Comparison of ENCODE assay signal across 10 cellular contexts in genomic region chr10:43075612-43076003, GRCh38. TPM values are rescaled to one million over a fixed set of nuclear protein-coding genes. Genes with fewer than 3 reads are reported as not detected.
A peak's percentile ranks its signal among the peaks of the same experiment; 100 is the strongest.
DNase-seq lines count a peak whose midpoint lies in the region; ATAC-seq and TF ChIP-seq lines count a peak whose summit lies in the region.
"Had no signal": no experiment of that assay in that cellular context is flagged by ENCODE, and none has a peak within 500 bp of the region (broad histone marks: within the 10 kb centered on the region; RNA-seq: fewer than 3 reads in every experiment).

No MANE protein-coding gene starts in this region.

- ATAC-seq in Right ventricle myocardium inferior, result no peak
- ATAC-seq in stimulated activated naive B cell treated with anti-CD40 and anti-IgM and Interleukin-4, amounts not matched to agents 10 μg/mL and 1 μg/mL and 100 μg/mL, for 72 hours (replicated peaks), result peak; percentile 28 to 34
- ATAC-seq in naive thymus-derived CD8-positive, alpha-beta T cell, result no peak
- no peak for ATAC-seq in stimulated activated memory B cell treated with anti-CD40 and anti-IgM and Interleukin-4, amounts not matched to agents 10 μg/mL and 1 μg/mL and 100 μg/mL, for 72 hours
- ATAC-seq in effector memory CD8-positive, alpha-beta T cell (replicated peaks), result no peak

- peaks cover 74% of the 10 kb centered on the region for H3K27me3 ChIP-seq in cardiac muscle cell

- H3K4me3 ChIP-seq in cardiac muscle cell, result no peak overlapping the region

- TF ChIP-seq CTCF in cardiac muscle cell (IDR thresholded peaks at IDR 0.05; ENCODE audit: low read depth, low read length) (peak; percentile 20), chondrocyte (IDR thresholded peaks at IDR 0.05) (peak; percentile 49)

- no peaks in the 10 kb centered on the region for H3K36me3 Mint-ChIP-seq in chondrocyte (ENCODE audit: low read depth)
- H3K36me3 Mint-ChIP-seq in stimulated activated naive B cell treated with anti-CD40 and anti-IgM and Interleukin-4, amounts not matched to agents 10 μg/mL and 1 μg/mL and 100 μg/mL, for 72 hours, result no peaks in the 10 kb centered on the region
- H3K36me3 Mint-ChIP-seq in naive thymus-derived CD8-positive, alpha-beta T cell, result no peaks in the 10 kb centered on the region
- no peaks in the 10 kb centered on the region for H3K36me3 Mint-ChIP-seq in stimulated activated memory B cell treated with anti-CD40 and anti-IgM and Interleukin-4, amounts not matched to agents 10 μg/mL and 1 μg/mL and 100 μg/mL, for 72 hours
- H3K36me3 Mint-ChIP-seq in effector memory CD8-positive, alpha-beta T cell (ENCODE audit: insufficient read depth), result no peaks in the 10 kb centered on the region

- no peaks in the 10 kb centered on the region for H3K9me3 ChIP-seq in cardiac muscle cell (ENCODE audit: low read depth)

- H3K27ac Mint-ChIP-seq in chondrocyte (ENCODE audit: unreplicated experiment), result no peak overlapping the region
- no peak overlapping the region for H3K27ac Mint-ChIP-seq in stimulated activated naive B cell treated with anti-CD40 and anti-IgM and Interleukin-4, amounts not matched to agents 10 μg/mL and 1 μg/mL and 100 μg/mL, for 72 hours
- H3K27ac Mint-ChIP-seq in naive thymus-derived CD8-positive, alpha-beta T cell, result no peak overlapping the region
- H3K27ac Mint-ChIP-seq in stimulated activated memory B cell treated with anti-CD40 and anti-IgM and Interleukin-4, amounts not matched to agents 10 μg/mL and 1 μg/mL and 100 μg/mL, for 72 hours, result no peak overlapping the region
- H3K27ac Mint-ChIP-seq in effector memory CD8-positive, alpha-beta T cell, result no peak overlapping the region

- no peaks in the 10 kb centered on the region for H3K4me1 ChIP-seq in cardiac muscle cell (ENCODE audit: low read depth)

- peaks cover 57% of the 10 kb centered on the region for H3K27me3 Mint-ChIP-seq in chondrocyte (ENCODE audit: low read depth)
- H3K27me3 Mint-ChIP-seq in stimulated activated naive B cell treated with anti-CD40 and anti-IgM and Interleukin-4, amounts not matched to agents 10 μg/mL and 1 μg/mL and 100 μg/mL, for 72 hours, result peaks cover 42 to 56% of the 10 kb centered on the region in 2 donors
- H3K27me3 Mint-ChIP-seq in naive thymus-derived CD8-positive, alpha-beta T cell, result peaks cover 11 to 45% (median 32%) of the 10 kb centered on the region in 5 donors
- H3K27me3 Mint-ChIP-seq in stimulated activated memory B cell treated with anti-CD40 and anti-IgM and Interleukin-4, amounts not matched to agents 10 μg/mL and 1 μg/mL and 100 μg/mL, for 72 hours, result peaks cover 55% of the 10 kb centered on the region
- H3K27me3 Mint-ChIP-seq in effector memory CD8-positive, alpha-beta T cell, result peaks cover 40 to 75% of the 10 kb centered on the region in 2 donors

- POLR2A ChIA-PET in naive thymus-derived CD8-positive, alpha-beta T cell (lab: Charles Lee), result no interaction called here

- H3K4me1 Mint-ChIP-seq in chondrocyte (ENCODE audit: low read depth), result peaks cover 8% of the 10 kb centered on the region
- H3K4me1 Mint-ChIP-seq in stimulated activated naive B cell treated with anti-CD40 and anti-IgM and Interleukin-4, amounts not matched to agents 10 μg/mL and 1 μg/mL and 100 μg/mL, for 72 hours, result peaks cover 5 to 12% of the 10 kb centered on the region in 2 donors
- peaks cover 0 to 7% (median 3%) of the 10 kb centered on the region in 4 donors for H3K4me1 Mint-ChIP-seq in naive thymus-derived CD8-positive, alpha-beta T cell
- H3K4me1 Mint-ChIP-seq in stimulated activated memory B cell treated with anti-CD40 and anti-IgM and Interleukin-4, amounts not matched to agents 10 μg/mL and 1 μg/mL and 100 μg/mL, for 72 hours, result peaks cover 14% of the 10 kb centered on the region
- H3K4me1 Mint-ChIP-seq in effector memory CD8-positive, alpha-beta T cell (ENCODE audit: low read depth in 2 of 2), result peaks cover 6 to 7% of the 10 kb centered on the region in 2 donors

- no peaks in the 10 kb centered on the region for H3K36me3 ChIP-seq in cardiac muscle cell

- H3K27ac ChIP-seq in cardiac muscle cell, result no peak overlapping the region

- intact Hi-C loops in Right ventricle myocardium inferior (cut with DNase I), result loop anchor here (5.0 kb wide), 1 partner anchor 123 kb away; no protein-coding TSS in a partner anchor

- H3K9me3 Mint-ChIP-seq in chondrocyte (ENCODE audit: low read depth), result no peaks in the 10 kb centered on the region
- H3K9me3 Mint-ChIP-seq in stimulated activated naive B cell treated with anti-CD40 and anti-IgM and Interleukin-4, amounts not matched to agents 10 μg/mL and 1 μg/mL and 100 μg/mL, for 72 hours, result no peaks in the 10 kb centered on the region
- H3K9me3 Mint-ChIP-seq in naive thymus-derived CD8-positive, alpha-beta T cell, result no peaks in the 10 kb centered on the region
- H3K9me3 Mint-ChIP-seq in stimulated activated memory B cell treated with anti-CD40 and anti-IgM and Interleukin-4, amounts not matched to agents 10 μg/mL and 1 μg/mL and 100 μg/mL, for 72 hours, result no peaks in the 10 kb centered on the region
- no peaks in the 10 kb centered on the region for H3K9me3 Mint-ChIP-seq in effector memory CD8-positive, alpha-beta T cell

- DNase-seq in cardiac muscle cell (ENCODE audit: low read depth in 1 of 2, low spot score in 1 of 2), result no peak
- DNase-seq in Right ventricle myocardium inferior (ENCODE audit: missing footprints), result no peak
- DNase-seq in NAMALWA (ENCODE audit: low spot score), result peak; percentile 40
- DNase-seq in chondrocyte (ENCODE audit: low spot score), result peak; percentile 81
- no peak for DNase-seq in stimulated activated naive B cell treated with anti-CD40 and anti-IgM and Interleukin-4, amounts not matched to agents 10 μg/mL and 1 μg/mL and 100 μg/mL, for 72 hours
- DNase-seq in naive thymus-derived CD8-positive, alpha-beta T cell, result no peak
- DNase-seq in effector memory CD8-positive, alpha-beta T cell, result no peak
- DNase-seq: activated CD4-positive, CD25-positive, alpha-beta regulatory T cell treated with anti-CD3 and anti-CD28 coated beads, Interleukin-2, amount 50 U/mL, for 72 hours; NCI-H2171 treated with DMSO at 0.1 percent for 48 hours had no signal

- no peak overlapping the region for H3K4me3 Mint-ChIP-seq in chondrocyte (ENCODE audit: unreplicated experiment)
- H3K4me3 Mint-ChIP-seq in stimulated activated naive B cell treated with anti-CD40 and anti-IgM and Interleukin-4, amounts not matched to agents 10 μg/mL and 1 μg/mL and 100 μg/mL, for 72 hours, result no peak overlapping the region
- peak overlapping the region in 1 of 10 donors; percentile 49 for H3K4me3 Mint-ChIP-seq in naive thymus-derived CD8-positive, alpha-beta T cell
- H3K4me3 Mint-ChIP-seq in stimulated activated memory B cell treated with anti-CD40 and anti-IgM and Interleukin-4, amounts not matched to agents 10 μg/mL and 1 μg/mL and 100 μg/mL, for 72 hours, result no peak overlapping the region
- H3K4me3 Mint-ChIP-seq in effector memory CD8-positive, alpha-beta T cell, result peak overlapping the region in 1 of 2 donors; percentile 68

RNA-seq across cellular contexts. Expression of gene RET, which starts 1.3 kb away (rescaled TPM):
- total RNA-seq in cardiac muscle cell (0.07 and 0.09 TPM in 2 replicates), Right ventricle myocardium inferior (7.7 TPM), chondrocyte (0.12 to 0.18 TPM in 2 of 3 replicates, not detected in the other)
- not detected in 2 replicates for polyA plus RNA-seq in cardiac muscle cell
- not detected for total RNA-seq in naive thymus-derived CD8-positive, alpha-beta T cell
- polyA plus RNA-seq in naive thymus-derived CD8-positive, alpha-beta T cell, result not detected

Comparison
In these comparisons a context has a peak if more than half of its experiments do, and no peak if none do; other contexts are left out.
1. DNase-seq: peak in NAMALWA (single experiment) and chondrocyte (single experiment); none in cardiac muscle cell (0 of 2), Right ventricle myocardium inferior (single experiment), stimulated activated naive B cell treated with anti-CD40 and anti-IgM and Interleukin-4, amounts not matched to agents 10 μg/mL and 1 μg/mL and 100 μg/mL, for 72 hours (single experiment), naive thymus-derived CD8-positive, alpha-beta T cell (0 of 10) and effector memory CD8-positive, alpha-beta T cell (0 of 3).
2. ATAC-seq: peak in stimulated activated naive B cell treated with anti-CD40 and anti-IgM and Interleukin-4, amounts not matched to agents 10 μg/mL and 1 μg/mL and 100 μg/mL, for 72 hours (2 of 2); none in Right ventricle myocardium inferior (single experiment), naive thymus-derived CD8-positive, alpha-beta T cell (0 of 2), stimulated activated memory B cell treated with anti-CD40 and anti-IgM and Interleukin-4, amounts not matched to agents 10 μg/mL and 1 μg/mL and 100 μg/mL, for 72 hours (single experiment) and effector memory CD8-positive, alpha-beta T cell (single experiment).